ENCODE assay signal across 8 cellular contexts in genomic region chrX:120561634-120562568, GRCh38. TPM values are rescaled to one million over a fixed set of nuclear protein-coding genes. Genes with fewer than 3 reads are reported as not detected.
DNase-seq lines count a peak whose midpoint lies in the region; ATAC-seq and TF ChIP-seq lines count a peak whose summit lies in the region.

No MANE protein-coding gene starts in this region.

- 2% methylated on average over 12 of the region's 12 CpGs for WGBS in body of pancreas, 2 donors
- WGBS in mesendoderm (ENCODE audit: extremely low coverage, insufficient coverage, low lambda C conversion rate), result no CpG with 5 or more reads among the region's 12 CpGs

- peak overlapping the region; percentile 70 for H3K9ac ChIP-seq in mesendoderm (ENCODE audit: low read length)

- ATAC-seq in Right ventricle myocardium inferior, result no peak
- no peak for ATAC-seq in body of pancreas

- DNase-seq in right atrium auricular region (ENCODE audit: low spot score) (no peak), Right ventricle myocardium inferior (ENCODE audit: missing footprints) (no peak), body of pancreas (no peak), mesendoderm (no peak), cerebellum (ENCODE audit: low spot score) (no peak), HCEC 1CT (no peak), NCI-H82 (lab: John Stamatoyannopoulos, UW) (no peak), DMS153 (lab: John Stamatoyannopoulos, UW) (no peak)

- intact Hi-C loops in Right ventricle myocardium inferior (cut with DNase I), result loop anchor here (1.0 to 5.0 kb wide), 3 partner anchors 41 to 75 kb away; partner anchors contain the start of gene C1GALT1C1
- intact Hi-C loops in body of pancreas (cut with DNase I), result no loop called here

- no peak overlapping the region for H3K23ac ChIP-seq in mesendoderm (ENCODE audit: low read length)

- no peak overlapping the region for H2BK120ac ChIP-seq in mesendoderm (ENCODE audit: low read depth, low read length)

- no peak overlapping the region for H2BK5ac ChIP-seq in mesendoderm (ENCODE audit: low read length)

- H4K5ac ChIP-seq in mesendoderm (ENCODE audit: low read length), result no peak overlapping the region

- TF ChIP-seq POLR2A in body of pancreas (IDR thresholded peaks at IDR 0.05), result peak in 2 of 3 donors; percentile 1 to 36

- H3K27me3 ChIP-seq in right atrium auricular region, result no peaks in the 10 kb centered on the region
- no peaks in the 10 kb centered on the region for H3K27me3 ChIP-seq in body of pancreas
- no peaks in the 10 kb centered on the region for H3K27me3 ChIP-seq in mesendoderm (ENCODE audit: insufficient read depth, low read length, poor library complexity)

- H2AK5ac ChIP-seq in mesendoderm (ENCODE audit: low read length), result no peak overlapping the region

- H4K8ac ChIP-seq in mesendoderm (ENCODE audit: low read depth, low read length), result no peak overlapping the region

- no peak overlapping the region for H3K18ac ChIP-seq in mesendoderm (ENCODE audit: low read length)

- H3K9me3 ChIP-seq in right atrium auricular region, result no peaks in the 10 kb centered on the region
- no peaks in the 10 kb centered on the region for H3K9me3 ChIP-seq in body of pancreas

- H3K56ac ChIP-seq in mesendoderm (ENCODE audit: low read length), result peak overlapping the region; percentile 45

- H3K4me2 ChIP-seq in mesendoderm (ENCODE audit: low read length), result peak overlapping the region; percentile 39

- H3K4ac ChIP-seq in mesendoderm (ENCODE audit: low read depth, low read length), result no peak overlapping the region

- TF ChIP-seq CTCF in right atrium auricular region (IDR thresholded peaks at IDR 0.05) (no peak), body of pancreas (IDR thresholded peaks at IDR 0.05) (no peak)

- no peaks in the 10 kb centered on the region for H3K79me1 ChIP-seq in mesendoderm (ENCODE audit: low read length)

- H2BK15ac ChIP-seq in mesendoderm (replicated peaks; ENCODE audit: low read depth), result no peak overlapping the region

- H3K79me2 ChIP-seq in mesendoderm (ENCODE audit: control insufficient read depth, insufficient read depth, low read length), result peaks cover 2% of the 10 kb centered on the region

- H3K36me3 ChIP-seq in right atrium auricular region (no peaks in the 10 kb centered on the region), body of pancreas (replicated peaks in 1 of 2; ENCODE audit: insufficient read depth in 1 of 2, low read depth in 2 of 2) (no peaks in the 10 kb centered on the region), mesendoderm (ENCODE audit: control insufficient read depth, insufficient read depth, low read length) (no peaks in the 10 kb centered on the region)

- H3K4me3 ChIP-seq in right atrium auricular region (peak overlapping the region; percentile 40 to 63), body of pancreas (no peak overlapping the region), mesendoderm (ENCODE audit: low read length) (peak overlapping the region; percentile 4)

- H3K27ac ChIP-seq in right atrium auricular region, result peak overlapping the region; percentile 96 to 98
- peak overlapping the region; percentile 63 to 99 (median 98) for H3K27ac ChIP-seq in body of pancreas
- H3K27ac ChIP-seq in mesendoderm (ENCODE audit: low read depth, low read length), result peak overlapping the region; percentile 5

- H3K4me1 ChIP-seq in right atrium auricular region, result peaks cover 0 to 7% of the 10 kb centered on the region in 2 donors
- H3K4me1 ChIP-seq in body of pancreas, result peaks cover 38% of the 10 kb centered on the region
- H3K4me1 ChIP-seq in mesendoderm (ENCODE audit: control insufficient read depth, low read depth, low read length), result no peaks in the 10 kb centered on the region

RNA-seq across cellular contexts. Expression of gene CUL4B, which starts 1.1 kb away (rescaled TPM):
- total RNA-seq in right atrium auricular region (10 to 100 TPM; 19.1 to 19.6 TPM), Right ventricle myocardium inferior (18.3 TPM), body of pancreas (10 to 100 TPM; 18.8 to 28.5 TPM), cerebellum (50.6 TPM)
- 23.1 TPM for polyA plus RNA-seq in mesendoderm (2013, experiment 1 of 2)
- 22.8 TPM for polyA plus RNA-seq in mesendoderm (2013, experiment 2 of 2)

RNA-seq across cellular contexts. Expression of gene MCTS1, which starts 42.0 kb away (rescaled TPM):
- total RNA-seq in right atrium auricular region, result 10 to 100 TPM; 17.2 to 25.3 TPM
- 33.8 TPM for total RNA-seq in Right ventricle myocardium inferior
- total RNA-seq in body of pancreas, result 10 to 100 TPM; 11.4 to 28.3 TPM
- polyA plus RNA-seq in mesendoderm (2013, experiment 1 of 2), result 48.5 TPM
- polyA plus RNA-seq in mesendoderm (2013, experiment 2 of 2), result 45.9 TPM
- total RNA-seq in cerebellum, result 29.5 TPM

Comparison
In these comparisons a context has a peak if more than half of its experiments do, and no peak if none do; other contexts are left out.
1. H3K27ac ChIP-seq: peak in every context shown above with its lines; median percentile 98 in body of pancreas; 97 in right atrium auricular region; 5 in mesendoderm.
2. H3K4me3 ChIP-seq: peak in right atrium auricular region (2 of 2) and mesendoderm (single experiment); none in body of pancreas (0 of 2).